Comparison of ENCODE assay signal across 12 cellular contexts in genomic region chr7:155885162-155886160, GRCh38.
DNase-seq lines count a peak whose midpoint lies in the region; ATAC-seq, FAIRE-seq and TF ChIP-seq lines count a peak whose summit lies in the region.
"Had no signal": no experiment of that assay in that cellular context is flagged by ENCODE, and none has a peak within 500 bp of the region (broad histone marks: within the 10 kb centered on the region; RNA-seq: fewer than 3 reads in every experiment).

No MANE protein-coding gene starts in this region.

- H3K27ac Mint-ChIP-seq in T-cell = no peak overlapping the region

- no peaks in the 10 kb centered on the region for H3K9me3 Mint-ChIP-seq in T-cell

- H3K4me3 Mint-ChIP-seq in T-cell = no peak overlapping the region

- POLR2A ChIA-PET in T-cell (lab: Charles Lee) = interaction anchor here in 1 of 2 donors (0.6 kb wide), 1 partner anchor 99 kb away, joined by 3 read pairs; no protein-coding TSS in a partner anchor

- no peaks in the 10 kb centered on the region for H3K36me3 Mint-ChIP-seq in T-cell

- H3K4me3 ChIP-seq in astrocyte of the spinal cord (ENCODE audit: low read depth, low read length) = no peak overlapping the region
- no peak overlapping the region for H3K4me3 ChIP-seq in retinal pigment epithelial cell (ENCODE audit: low read length)
- H3K4me3 ChIP-seq: tibial artery had no signal

- no peak for TF ChIP-seq CTCF in astrocyte of the spinal cord (IDR thresholded peaks at IDR 0.05; ENCODE audit: low read depth, low read length)
- TF ChIP-seq CTCF in retinal pigment epithelial cell (conservative IDR thresholded peaks at IDR 0.05; ENCODE audit: low read depth, low read length) = no peak

- peaks cover 4 to 9% of the 10 kb centered on the region in 2 donors for H3K27me3 Mint-ChIP-seq in T-cell

- DNase-seq in H54 (ENCODE audit: insufficient read length, low spot score) (peak; percentile 91), astrocyte of the spinal cord (ENCODE audit: low read depth, low spot score) (peak; percentile 84), iPS-NIHi7 (ENCODE audit: extremely low spot score) (peak; percentile 45), retinal pigment epithelial cell (ENCODE audit: low read depth) (peak; percentile 8), T-cell (no peak), NCI-H128 (lab: John Stamatoyannopoulos, UW; ENCODE audit: unreplicated experiment) (no peak), HuH-7 (ENCODE audit: low spot score) (no peak), DMS53 treated with DMSO at 0.1 percent for 48 hours (lab: John Stamatoyannopoulos, UW; ENCODE audit: unreplicated experiment) (no peak)
- DNase-seq: central memory CD4-positive, alpha-beta T cell; NCI-H1694 treated with DMSO at 0.1 percent for 48 hours; stimulated activated CD4-positive, alpha-beta T cell treated with anti-CD3 and anti-CD28 coated beads, Interleukin-4, amount 100 ng/mL, for 1 hour had no signal

- H3K4me1 Mint-ChIP-seq in T-cell = no peaks in the 10 kb centered on the region

- no peak for ATAC-seq in T-cell (replicated peaks in 1 of 4)

- peak; percentile 33 for FAIRE-seq in H54 (lab: Jason Lieb, UNC)

- in situ Hi-C loops in astrocyte of the spinal cord (cut with HindIII; ENCODE audit: low sequenced_read_pairs) = no loop called here

- TF ChIP-seq POLR2A in H54 (IDR thresholded peaks at IDR 0.05; ENCODE audit: low read depth, low read length) = no peak

- CTCF ChIA-PET in T-cell (lab: Charles Lee) = no interaction called here

Comparison
In these comparisons a context has a peak if more than half of its experiments do, and no peak if none do; other contexts are left out.
1. DNase-seq: peak in H54 (single experiment), astrocyte of the spinal cord (single experiment), iPS-NIHi7 (single experiment) and retinal pigment epithelial cell (single experiment); none in T-cell (0 of 34), NCI-H128 (single experiment), HuH-7 (single experiment) and DMS53 treated with DMSO at 0.1 percent for 48 hours (single experiment).